ENCODE assay signal across 8 cellular contexts in the genomic region with DNA sequence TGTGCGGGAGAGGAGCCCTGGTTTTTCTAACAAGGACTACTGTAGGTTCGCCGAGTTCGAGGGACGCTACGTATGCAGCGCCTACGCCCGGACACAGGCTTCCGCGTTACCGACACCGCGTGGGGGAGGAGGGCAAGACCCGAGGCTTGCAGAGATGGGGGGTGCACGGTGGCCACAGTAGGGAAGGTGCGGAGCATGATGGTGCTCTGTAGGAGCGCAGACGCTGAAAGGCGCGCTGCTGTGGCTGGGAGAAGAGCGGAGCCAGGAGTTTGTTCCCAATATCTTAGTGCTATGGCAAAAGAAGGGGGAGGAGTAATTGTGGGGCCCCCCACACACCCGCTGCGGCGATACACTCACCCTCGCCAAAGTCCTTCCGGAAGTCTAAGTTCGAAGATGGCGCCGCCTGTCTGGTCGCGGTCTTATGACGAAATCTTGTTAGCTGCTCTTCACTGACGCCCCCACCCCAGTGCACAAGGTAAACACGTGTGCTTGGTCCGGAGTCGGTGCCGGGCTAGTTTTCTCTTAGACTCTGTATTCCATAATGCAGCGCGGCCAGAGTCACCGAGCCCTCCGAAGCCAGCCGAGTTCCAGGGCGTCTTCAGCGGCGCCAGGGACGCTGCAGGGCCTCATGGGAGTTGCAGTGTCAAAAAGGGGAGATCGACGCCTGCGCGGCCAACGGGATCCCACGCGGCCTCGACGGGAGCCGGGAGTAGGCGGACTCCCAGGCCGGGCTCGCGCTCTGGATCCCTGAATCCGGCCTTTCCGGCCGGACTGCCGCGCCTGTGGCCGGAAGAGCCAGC. TPM values are rescaled to one million over a fixed set of nuclear protein-coding genes. Genes with fewer than 3 reads are reported as not detected.
A peak's percentile ranks its signal among the peaks of the same experiment; 100 is the strongest.
DNase-seq lines count a peak whose midpoint lies in the region; ATAC-seq and TF ChIP-seq lines count a peak whose summit lies in the region.

A gene with protein sequence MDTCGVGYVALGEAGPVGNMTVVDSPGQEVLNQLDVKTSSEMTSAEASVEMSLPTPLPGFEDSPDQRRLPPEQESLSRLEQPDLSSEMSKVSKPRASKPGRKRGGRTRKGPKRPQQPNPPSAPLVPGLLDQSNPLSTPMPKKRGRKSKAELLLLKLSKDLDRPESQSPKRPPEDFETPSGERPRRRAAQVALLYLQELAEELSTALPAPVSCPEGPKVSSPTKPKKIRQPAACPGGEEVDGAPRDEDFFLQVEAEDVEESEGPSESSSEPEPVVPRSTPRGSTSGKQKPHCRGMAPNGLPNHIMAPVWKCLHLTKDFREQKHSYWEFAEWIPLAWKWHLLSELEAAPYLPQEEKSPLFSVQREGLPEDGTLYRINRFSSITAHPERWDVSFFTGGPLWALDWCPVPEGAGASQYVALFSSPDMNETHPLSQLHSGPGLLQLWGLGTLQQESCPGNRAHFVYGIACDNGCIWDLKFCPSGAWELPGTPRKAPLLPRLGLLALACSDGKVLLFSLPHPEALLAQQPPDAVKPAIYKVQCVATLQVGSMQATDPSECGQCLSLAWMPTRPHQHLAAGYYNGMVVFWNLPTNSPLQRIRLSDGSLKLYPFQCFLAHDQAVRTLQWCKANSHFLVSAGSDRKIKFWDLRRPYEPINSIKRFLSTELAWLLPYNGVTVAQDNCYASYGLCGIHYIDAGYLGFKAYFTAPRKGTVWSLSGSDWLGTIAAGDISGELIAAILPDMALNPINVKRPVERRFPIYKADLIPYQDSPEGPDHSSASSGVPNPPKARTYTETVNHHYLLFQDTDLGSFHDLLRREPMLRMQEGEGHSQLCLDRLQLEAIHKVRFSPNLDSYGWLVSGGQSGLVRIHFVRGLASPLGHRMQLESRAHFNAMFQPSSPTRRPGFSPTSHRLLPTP (minus strand): TSS at position 383 of the 800 bp plus-strand sequence. CDS start 13,210 bp downstream, outside the sequence.

- H3K36me3 Mint-ChIP-seq in activated T-helper 17 cell treated with anti-CD3 and anti-CD28 coated beads, Interleukin-2, amount 50 U/mL, for 72 hours (ENCODE audit: low read depth) = peaks cover 20% of the 10 kb centered on the region
- H3K36me3 Mint-ChIP-seq in naive thymus-derived CD8-positive, alpha-beta T cell = peaks cover 0 to 2% (median 2%) of the 10 kb centered on the region in 3 donors

- peak within 1 kb of the TSS; percentile 96 for H3K27ac ChIP-seq in RWPE1
- H3K27ac ChIP-seq in fibroblast of lung (ENCODE audit: insufficient read depth, low read length) = peak within 1 kb of the TSS; percentile 96

- peaks cover 56% of the 10 kb centered on the region for H3K79me2 ChIP-seq in fibroblast of lung (ENCODE audit: control insufficient read depth, insufficient read depth, low read length)

- H3K9me3 Mint-ChIP-seq in activated T-helper 17 cell treated with anti-CD3 and anti-CD28 coated beads, Interleukin-2, amount 50 U/mL, for 72 hours = no peaks in the 10 kb centered on the region
- no peaks in the 10 kb centered on the region for H3K9me3 Mint-ChIP-seq in naive thymus-derived CD8-positive, alpha-beta T cell

- peaks cover 8% of the 10 kb centered on the region for H3K4me1 ChIP-seq in fibroblast of lung (ENCODE audit: control insufficient read depth, extremely low read depth, insufficient read depth, low read length)

- TF ChIP-seq CTCF in LNCaP clone FGC (IDR thresholded peaks at IDR 0.05; ENCODE audit: control insufficient read depth, extremely low read depth, insufficient read depth) = no peak
- TF ChIP-seq CTCF in RWPE1 (conservative IDR thresholded peaks at IDR 0.05; ENCODE audit: low read depth) = no peak
- no peak for TF ChIP-seq CTCF in fibroblast of lung (conservative IDR thresholded peaks at IDR 0.05 in 1 of 2, IDR thresholded peaks at IDR 0.05 in 1 of 2; ENCODE audit: low read depth in 1 of 2, low read length in 2 of 2)

- POLR2A ChIA-PET in RWPE1 (lab: Yijun Ruan, JAX; ENCODE audit: low non-redundant PET) = interaction anchor here (0.6 kb wide), 1 partner anchor 1430 kb away, joined by 3 read pairs; no protein-coding TSS in a partner anchor
- POLR2A ChIA-PET in naive thymus-derived CD8-positive, alpha-beta T cell (lab: Charles Lee) = interaction anchor here (0.5 to 2.4 kb wide), 10 partner anchors 9 to 305 kb away, joined by 3 to 55 read pairs (median 4); partner anchors contain the start of genes AGBL5, EIF2B4, MPV17 and NRBP1

- no peaks in the 10 kb centered on the region for H3K36me3 ChIP-seq in fibroblast of lung (ENCODE audit: control insufficient read depth, insufficient read depth, low read length)

- H3K9me3 ChIP-seq in fibroblast of lung (ENCODE audit: control insufficient read depth, insufficient read depth, low read depth, low read length) = no peaks in the 10 kb centered on the region

- DNase-seq in Daoy (ENCODE audit: low read depth) (peak; percentile 97), GOT3 (lab: John Stamatoyannopoulos, UW) (peak; percentile 97), LNCaP clone FGC (ENCODE audit: low read depth) (peak; percentile 94), RWPE1 (ENCODE audit: low spot score) (peak; percentile 94), fibroblast of lung (ENCODE audit: low read depth in 2 of 2) (peak; percentile 98)
- peak; percentile 76 to 98 (median 90) for DNase-seq in naive thymus-derived CD8-positive, alpha-beta T cell
- DNase-seq in stimulated activated naive CD4-positive, alpha-beta T cell (lab: John Stamatoyannopoulos, UW) = peak; percentile 84 to 93 (median 90)

- peak within 1 kb of the TSS; percentile 95 for H3K4me3 Mint-ChIP-seq in activated T-helper 17 cell treated with anti-CD3 and anti-CD28 coated beads, Interleukin-2, amount 50 U/mL, for 72 hours
- H3K4me3 Mint-ChIP-seq in naive thymus-derived CD8-positive, alpha-beta T cell = peak within 1 kb of the TSS; percentile 96 to 100 (median 98)

- H3K9ac ChIP-seq in fibroblast of lung (ENCODE audit: insufficient read depth, low read length) = peak within 1 kb of the TSS; percentile 90

- peaks cover 19% of the 10 kb centered on the region for H3K4me1 Mint-ChIP-seq in activated T-helper 17 cell treated with anti-CD3 and anti-CD28 coated beads, Interleukin-2, amount 50 U/mL, for 72 hours
- peaks cover 19 to 63% (median 52%) of the 10 kb centered on the region in 4 donors for H3K4me1 Mint-ChIP-seq in naive thymus-derived CD8-positive, alpha-beta T cell

- H3K4me2 ChIP-seq in fibroblast of lung (ENCODE audit: extremely low read depth, insufficient read depth, low read length) = peak within 1 kb of the TSS; percentile 100

- CTCF ChIA-PET in RWPE1 (lab: Yijun Ruan, JAX) = interaction anchor here (0.5 to 1.5 kb wide), 5 partner anchors 13 to 268 kb away, joined by 3 to 8 read pairs (median 3); no protein-coding TSS in a partner anchor

- no peaks in the 10 kb centered on the region for H4K20me1 ChIP-seq in fibroblast of lung (ENCODE audit: control insufficient read depth, extremely low read depth, insufficient read depth, low read length)

- peak within 1 kb of the TSS; percentile 86 for H2AFZ ChIP-seq in fibroblast of lung (ENCODE audit: low read length)

- peak; percentile 84 for ATAC-seq in activated T-helper 17 cell treated with anti-CD3 and anti-CD28 coated beads, Interleukin-2, amount 50 U/mL, for 72 hours (replicated peaks)
- ATAC-seq in naive thymus-derived CD8-positive, alpha-beta T cell = peak; percentile 82

- no peaks in the 10 kb centered on the region for H3K27me3 Mint-ChIP-seq in activated T-helper 17 cell treated with anti-CD3 and anti-CD28 coated beads, Interleukin-2, amount 50 U/mL, for 72 hours
- no peaks in the 10 kb centered on the region for H3K27me3 Mint-ChIP-seq in naive thymus-derived CD8-positive, alpha-beta T cell

- H3K27ac Mint-ChIP-seq in activated T-helper 17 cell treated with anti-CD3 and anti-CD28 coated beads, Interleukin-2, amount 50 U/mL, for 72 hours = peak within 1 kb of the TSS; percentile 97
- H3K27ac Mint-ChIP-seq in naive thymus-derived CD8-positive, alpha-beta T cell = peak within 1 kb of the TSS; percentile 97 to 100 (median 99)

- H3K4me3 ChIP-seq in LNCaP clone FGC (ENCODE audit: low read depth, low read length) (peak within 1 kb of the TSS; percentile 88), fibroblast of lung (replicated peaks in 1 of 4; ENCODE audit: control extremely low read depth in 1 of 4, insufficient read depth in 1 of 4, low read depth in 3 of 4, low read length in 4 of 4) (peak within 1 kb of the TSS; percentile 77 to 100 (median 90))

- no peaks in the 10 kb centered on the region for H3K27me3 ChIP-seq in fibroblast of lung (ENCODE audit: control insufficient read depth, insufficient read depth, low read length)

RNA-seq across cellular contexts. Expression of the gene that starts here (rescaled TPM):
- 36.6 and 49.1 TPM in 2 replicates for total RNA-seq in Daoy (2014; rRNA removed; shearing (Covaris generic))
- 10 to 100 TPM; 67.2 to 85.8 TPM for total RNA-seq in activated T-helper 17 cell treated with anti-CD3 and anti-CD28 coated beads, Interleukin-2, amount 50 U/mL, for 72 hours
- total RNA-seq in fibroblast of lung = 18.2 and 19.2 TPM in 2 replicates
- 30.2 and 41.8 TPM in 2 replicates for polyA plus RNA-seq in fibroblast of lung
- 25.6 and 34.9 TPM in 2 replicates for polyA plus RNA-seq in fibroblast of lung (2012)
- 53.0 and 56.7 TPM in 2 replicates for polyA minus RNA-seq in fibroblast of lung (ENCODE audit: low replicate concordance)
- total RNA-seq in naive thymus-derived CD8-positive, alpha-beta T cell = 100 to 1,000 TPM in 1 of 2 experiments, 10 to 100 TPM in 1; 96.5 to 105 TPM
- 10 to 100 TPM; 26.2 to 46.1 (median 31.3) TPM for polyA plus RNA-seq in naive thymus-derived CD8-positive, alpha-beta T cell

Comparison
In these comparisons a context has a peak if more than half of its experiments do, and no peak if none do; other contexts are left out.
1. Peak in every context shown above with its lines: DNase-seq, ATAC-seq, H3K4me3 ChIP-seq and H3K27ac ChIP-seq.